In genomic region chr17:82963104-82963950, GRCh38 we compare ENCODE assay signal across 9 cellular contexts.
DNase-seq lines count a peak whose midpoint lies in the region; FAIRE-seq and TF ChIP-seq lines count a peak whose summit lies in the region.
"Had no signal": no experiment of that assay in that cellular context is flagged by ENCODE, and none has a peak within 500 bp of the region (broad histone marks: within the 10 kb centered on the region; RNA-seq: fewer than 3 reads in every experiment).

No MANE protein-coding gene starts in this region.

- H3K27ac Mint-ChIP-seq in chondrocyte (ENCODE audit: unreplicated experiment), result no peak overlapping the region

- no peaks in the 10 kb centered on the region for H3K36me3 Mint-ChIP-seq in chondrocyte (ENCODE audit: low read depth)

- H3K9me3 Mint-ChIP-seq in chondrocyte (ENCODE audit: low read depth), result no peaks in the 10 kb centered on the region
- H3K9me3 Mint-ChIP-seq: central memory CD8-positive, alpha-beta T cell had no signal

- TF ChIP-seq CTCF in chondrocyte (IDR thresholded peaks at IDR 0.05), result peak; percentile 89

- H3K4me3 Mint-ChIP-seq in chondrocyte (ENCODE audit: unreplicated experiment), result peak overlapping the region; percentile 54
- H3K4me3 Mint-ChIP-seq: central memory CD8-positive, alpha-beta T cell had no signal

- FAIRE-seq in urothelium cell line (lab: Jason Lieb, UNC), result no peak

- H3K4me1 Mint-ChIP-seq in chondrocyte (ENCODE audit: low read depth), result peaks cover 8% of the 10 kb centered on the region
- H3K4me1 Mint-ChIP-seq: central memory CD8-positive, alpha-beta T cell had no signal

- no peaks in the 10 kb centered on the region for H3K27me3 Mint-ChIP-seq in chondrocyte (ENCODE audit: low read depth)
- H3K27me3 Mint-ChIP-seq: central memory CD8-positive, alpha-beta T cell had no signal

- DNase-seq in activated effector memory CD4-positive, alpha-beta T cell treated with anti-CD3 and anti-CD28 coated beads, Interleukin-2, amount 50 U/mL, for 16 hours, result peak; percentile 68
- DNase-seq in activated effector memory CD4-positive, alpha-beta T cell treated with Interleukin-2 at 50 U/mL for 16 hours, result no peak
- DNase-seq in RPMI8226, result peak; percentile 65
- DNase-seq in chondrocyte (ENCODE audit: low spot score), result peak; percentile 88
- peak; percentile 91 for DNase-seq in islet precursor cell
- peak; percentile 47 for DNase-seq in smooth muscle cell of the brain vasculature (ENCODE audit: low read depth, low spot score)
- DNase-seq in urothelium cell line (ENCODE audit: low spot score), result no peak
- DNase-seq in H4 (ENCODE audit: low spot score), result no peak

Comparison
In these comparisons a context has a peak if more than half of its experiments do, and no peak if none do; other contexts are left out.
1. DNase-seq: peak in activated effector memory CD4-positive, alpha-beta T cell treated with anti-CD3 and anti-CD28 coated beads, Interleukin-2, amount 50 U/mL, for 16 hours (single experiment), RPMI8226 (single experiment), chondrocyte (single experiment), islet precursor cell (single experiment) and smooth muscle cell of the brain vasculature (single experiment); none in activated effector memory CD4-positive, alpha-beta T cell treated with Interleukin-2 at 50 U/mL for 16 hours (single experiment), urothelium cell line (single experiment) and H4 (single experiment).